In the genomic region with DNA sequence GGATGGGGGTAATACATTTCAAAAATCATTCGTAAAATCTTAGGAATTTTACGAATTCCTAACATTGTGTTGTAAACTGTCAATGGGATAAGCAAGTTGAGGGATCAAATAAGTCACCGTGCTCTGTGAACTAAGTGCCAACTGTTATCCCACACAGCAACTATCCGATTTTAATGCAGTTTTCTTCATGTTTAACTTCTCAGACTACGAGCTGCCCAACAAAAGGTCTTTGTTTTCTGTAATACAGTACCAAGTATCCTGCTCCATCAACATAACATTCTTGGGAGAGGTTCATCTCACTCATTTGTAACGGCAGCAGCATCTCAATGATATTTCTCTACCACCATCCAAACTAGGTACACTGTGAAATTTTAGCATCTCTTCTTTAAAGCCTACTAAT, we compare ENCODE assay signal across 32 cellular contexts.
"Had no signal": no experiment of that assay in that cellular context is flagged by ENCODE, and none has a peak within 500 bp of the region (broad histone marks: within the 10 kb centered on the region; RNA-seq: fewer than 3 reads in every experiment).

No MANE protein-coding gene starts in this region.

- H3K4me3 ChIP-seq: adrenal gland, ascending aorta, body of pancreas, breast epithelium, cardiac muscle cell had no signal

- DNase-seq: activated effector memory CD4-positive, alpha-beta T cell treated with anti-CD3 and anti-CD28 coated beads, Interleukin-2, amount 50 U/mL, for 16 hours; activated effector memory CD4-positive, alpha-beta T cell treated with Interleukin-2 at 50 U/mL for 16 hours; activated gamma-delta T cell; activated gamma-delta T cell treated with Interleukin-2 at 50 U/mL for 16 hours; activated naive CD4-positive, alpha-beta T cell; activated naive CD4-positive, alpha-beta T cell treated with anti-CD3 and anti-CD28 coated beads for 36 hours; activated naive CD4-positive, alpha-beta T cell treated with anti-CD3 and anti-CD28 coated beads, Interleukin-2, amount 10 ng/mL, durations not matched to agents 7 days and 5 days; activated naive CD4-positive, alpha-beta T cell treated with anti-CD3 and anti-CD28 coated beads, Interleukin-2, amount 50 U/mL, for 16 hours; activated naive CD4-positive, alpha-beta T cell treated with Interleukin-2 at 50 U/mL for 16 hours; activated naive CD8-positive, alpha-beta T cell treated with anti-CD3 and anti-CD28 coated beads for 36 hours; activated naive CD8-positive, alpha-beta T cell treated with anti-CD3 and anti-CD28 coated beads, Interleukin-2, amount 10 ng/mL, durations not matched to agents 7 days and 5 days; activated naive CD8-positive, alpha-beta T cell treated with anti-CD3 and anti-CD28 coated beads, Interleukin-2, amount 50 U/mL, for 24 hours; activated T-cell treated with anti-CD3 and anti-CD28 coated beads, Interleukin-2, amount 50 U/mL, for 1 hour; activated T-cell treated with anti-CD3 and anti-CD28 coated beads, Interleukin-2, amount 50 U/mL, for 24 hours; activated T-cell treated with anti-CD3 and anti-CD28 coated beads, Interleukin-2, amount 50 U/mL, for 4 hours; activated T-cell treated with anti-CD3 and anti-CD28 coated beads, Interleukin-2, amount 50 U/mL, for 48 hours; activated T-cell treated with anti-CD3 and anti-CD28 coated beads, Interleukin-2, amount 50 U/mL, for 72 hours; adrenal gland; amniotic stem cell; amygdala; anterior cingulate cortex; aorta; body of pancreas; brain microvascular endothelial cell; caudate nucleus; central memory CD4-positive, alpha-beta T cell; cerebellar nuclear complex had no signal

- H3K27me3 ChIP-seq: adrenal gland, ascending aorta, body of pancreas, brain microvascular endothelial cell, breast epithelium, cardiac muscle cell had no signal

- H3K27ac ChIP-seq: adrenal gland, ascending aorta, body of pancreas, brain microvascular endothelial cell, breast epithelium, cardiac muscle cell had no signal

- H3K9me3 ChIP-seq: adrenal gland, ascending aorta, body of pancreas, breast epithelium had no signal

- H3K36me3 ChIP-seq: adrenal gland, ascending aorta, brain microvascular endothelial cell, breast epithelium, cardiac muscle cell had no signal

- ATAC-seq: activated naive CD4-positive, alpha-beta T cell treated with anti-CD3 and anti-CD28 coated beads, Interleukin-2, amount 50 U/mL, for 72 hours; activated naive CD8-positive, alpha-beta T cell treated with anti-CD3 and anti-CD28 coated beads, Interleukin-2, amount 50 U/mL, for 24 hours; activated T-cell treated with anti-CD3 and anti-CD28 coated beads, Interleukin-2, amount 50 U/mL, for 4 hours; activated T-cell treated with anti-CD3 and anti-CD28 coated beads, Interleukin-2, amount 50 U/mL, for 72 hours; activated T-helper 17 cell treated with anti-CD3 and anti-CD28 coated beads, Interleukin-2, amount 50 U/mL, for 72 hours; body of pancreas had no signal

- H3K4me1 ChIP-seq: adrenal gland, ascending aorta, body of pancreas, breast epithelium had no signal
